In genomic region chr7:52647046-52647445, GRCh38 we compare ENCODE assay signal across 8 cellular contexts.
"Had no signal": no experiment of that assay in that cellular context is flagged by ENCODE, and none has a peak within 500 bp of the region (broad histone marks: within the 10 kb centered on the region; RNA-seq: fewer than 3 reads in every experiment).

No MANE protein-coding gene starts in this region.

- FAIRE-seq: G401.6, GM12878, GM12891, GM12892, GM18507, GM19239 had no signal

- ATAC-seq: GM12878 had no signal

- DNase-seq: GDM1, GF-D8 had no signal

- H3K4me3 ChIP-seq: GM12878 had no signal
